7 cellular contexts compared by ENCODE assay signal in genomic region chr9:72038890-72039410, GRCh38. TPM values are rescaled to one million over a fixed set of nuclear protein-coding genes. Genes with fewer than 3 reads are reported as not detected.
DNase-seq lines count a peak whose midpoint lies in the region; FAIRE-seq and TF ChIP-seq lines count a peak whose summit lies in the region.

No MANE protein-coding gene starts in this region.

- H3K27me3 ChIP-seq in small intestine (ENCODE audit: control insufficient read depth in 2 of 2, insufficient read depth in 2 of 2, low read length in 2 of 2): no peaks in the 10 kb centered on the region

- POLR2A ChIA-PET in HEK293 (lab: Yijun Ruan, JAX): interaction anchor here (1.0 to 1.2 kb wide), 2 partner anchors 128 to 234 kb away, joined by 3 read pairs; partner anchors contain the start of genes ABHD17B and C9orf85

- H3K9me3 ChIP-seq in HEK293 (ENCODE audit: control insufficient read depth, insufficient read depth, low read depth, low read length) (no peaks in the 10 kb centered on the region), small intestine (ENCODE audit: control insufficient read depth, low read depth) (no peaks in the 10 kb centered on the region)

- 17 to 21% (median 19%) methylated on average over 13 of the region's 13 CpGs for WGBS in small intestine, 3 donors

- DNase-seq in GM12864 (ENCODE audit: low read depth) (peak; percentile 25), NCI-H1092 treated with DMSO at 0.1 percent for 48 hours (lab: John Stamatoyannopoulos, UW) (peak; percentile 60), T-helper 22 cell (ENCODE audit: low read depth) (peak; percentile 2), astrocyte of the cerebellum (ENCODE audit: low read depth) (peak; percentile 59), hippocampal formation (lab: John Stamatoyannopoulos, UW) (peak; percentile 49 to 78), small intestine (peak; percentile 91)

- in situ Hi-C loops in astrocyte of the cerebellum (cut with HindIII; ENCODE audit: low sequenced_read_pairs): no loop called here

- H3K4me3 ChIP-seq in GM12864 (ENCODE audit: low read depth, low read length) (no peak overlapping the region), HEK293 (ENCODE audit: low read depth, low read length) (no peak overlapping the region), astrocyte of the cerebellum (ENCODE audit: low read depth, low read length) (no peak overlapping the region), small intestine (ENCODE audit: low read depth in 1 of 2, low read length in 2 of 2) (no peak overlapping the region)

- no peak for FAIRE-seq in small intestine (lab: Jason Lieb, UNC)

- CTCF ChIA-PET in HEK293 (lab: Yijun Ruan, JAX): interaction anchor here (0.6 to 6.6 kb wide), 65 partner anchors 8 to 1474 kb away, joined by 3 to 210 read pairs (median 4); no protein-coding TSS in a partner anchor

- H3K36me3 ChIP-seq in HEK293 (ENCODE audit: control insufficient read depth in 2 of 2, insufficient read depth in 1 of 2, low read length in 2 of 2) (no peaks in the 10 kb centered on the region), small intestine (ENCODE audit: control insufficient read depth in 2 of 2, insufficient read depth in 2 of 2, low read length in 2 of 2) (no peaks in the 10 kb centered on the region)

- H3K27ac ChIP-seq in HEK293 (ENCODE audit: extremely low read depth, low read depth, low read length): no peak overlapping the region
- no peak overlapping the region for H3K27ac ChIP-seq in small intestine (ENCODE audit: low read depth in 1 of 2, low read length in 1 of 2)

- TF ChIP-seq CTCF in GM12864 (IDR thresholded peaks at IDR 0.05; ENCODE audit: low read depth, low read length, missing control alignments) (peak; percentile 94), HEK293 (tag by site-specific recombination; IDR thresholded peaks at IDR 0.05) (peak; percentile 84), astrocyte of the cerebellum (IDR thresholded peaks at IDR 0.05; ENCODE audit: low read depth, low read length, missing control alignments) (peak; percentile 95)

- H3K4me1 ChIP-seq in HEK293 (ENCODE audit: control insufficient read depth, insufficient read depth, low read length): 0 out of 2 replicates have a peak, but pooled peaks cover 3% of the 10 kb centered on the region
- peaks cover 0 to 2% of the 10 kb centered on the region in 2 donors for H3K4me1 ChIP-seq in small intestine (ENCODE audit: control insufficient read depth in 2 of 2, insufficient read depth in 1 of 2, low read depth in 1 of 2, low read length in 1 of 2)

TF ChIP-seq in HEK293, 187 proteins besides CTCF, POLR2A, EP300 and RAD21:
- TF ChIP-seq ZNF654 (tag by site-specific recombination; IDR thresholded peaks at IDR 0.05; ENCODE audit: low read depth) (peak; percentile 89), ZNF560 (tag by site-specific recombination; IDR thresholded peaks at IDR 0.05; ENCODE audit: borderline replicate concordance) (no peak), ZBTB17 (tag by site-specific recombination; IDR thresholded peaks at IDR 0.05) (peak; percentile 13; the same call in 1 of the 2 replicates)

RNA-seq across cellular contexts. Expression of gene C9orf57, which starts 21.5 kb away (rescaled TPM):
- polyA plus RNA-seq in small intestine: not detected

Comparison
In these comparisons a context has a peak if more than half of its experiments do, and no peak if none do; other contexts are left out.
1. DNase-seq: peak in every context shown above with its lines; median percentile 91 in small intestine; 64 in hippocampal formation; 60 in NCI-H1092 treated with DMSO at 0.1 percent for 48 hours; 59 in astrocyte of the cerebellum; 25 in GM12864; 2 in T-helper 22 cell.